8 cellular contexts compared by ENCODE assay signal in genomic region chr13:74134777-74135305, GRCh38. TPM values are rescaled to one million over a fixed set of nuclear protein-coding genes. Genes with fewer than 3 reads are reported as not detected.
A peak's percentile ranks its signal among the peaks of the same experiment; 100 is the strongest.
DNase-seq lines count a peak whose midpoint lies in the region; ATAC-seq and TF ChIP-seq lines count a peak whose summit lies in the region.

No MANE protein-coding gene starts in this region.

- H3K27me3 ChIP-seq in CD8-positive, alpha-beta T cell (ENCODE audit: insufficient read depth, low read length): no peaks in the 10 kb centered on the region
- H3K27me3 ChIP-seq in SK-N-SH (ENCODE audit: insufficient read depth) (no peaks in the 10 kb centered on the region), adrenal gland (no peaks in the 10 kb centered on the region), iPS-15b (ENCODE audit: control insufficient read depth, insufficient read depth, low read length) (peaks cover 15% of the 10 kb centered on the region)

- H3F3A ChIP-seq in SK-N-SH (replicated peaks; ENCODE audit: insufficient read depth): peaks cover 17% of the 10 kb centered on the region

- peak overlapping the region; percentile 83; the same call in 1 of the 2 replicates for H2AFZ ChIP-seq in SK-N-SH (ENCODE audit: low read depth)

- H3K4me3 Mint-ChIP-seq in CD8-positive, alpha-beta T cell: no peak overlapping the region

- H3K9me2 ChIP-seq in SK-N-SH: no peaks in the 10 kb centered on the region; the same call in 1 of the 2 replicates

- TF ChIP-seq EP300 in SK-N-SH (IDR thresholded peaks at IDR 0.05; ENCODE audit: borderline replicate concordance in 1 of 2, low read depth in 1 of 2, low read length in 1 of 2): no peak

- H3K27ac Mint-ChIP-seq in CD8-positive, alpha-beta T cell: peak overlapping the region; percentile 92

- CTCF ChIA-PET in CD8-positive, alpha-beta T cell (lab: Charles Lee): interaction anchor here (13.9 kb wide), 1 partner anchor 153 kb away, joined by 128 read pairs; no protein-coding TSS in a partner anchor
- CTCF ChIA-PET in SK-N-SH (lab: Yijun Ruan, JAX): interaction anchor here (1.2 to 4.6 kb wide), 3 partner anchors 153 to 367 kb away, joined by 4 to 23 read pairs (median 4); no protein-coding TSS in a partner anchor

- no CpG with 5 or more reads among the region's 60 CpGs for WGBS in SK-N-SH (ENCODE audit: low lambda C conversion rate)
- WGBS in adrenal gland, 4 donors: 0 to 1% (median 1%) methylated on average over 5 to 60 of the region's 60 CpGs

- peaks cover 23% of the 10 kb centered on the region for H3K4me1 ChIP-seq in CD8-positive, alpha-beta T cell (ENCODE audit: insufficient read depth, low read length)
- H3K4me1 ChIP-seq in SK-N-SH (ENCODE audit: control insufficient read depth in 1 of 2, insufficient read depth in 2 of 2, low read depth in 1 of 2, low read length in 1 of 2) (peaks cover 9 to 14% of the 10 kb centered on the region in 2 experiments; a peak in 3 of 4 replicates), adrenal gland (replicated peaks in 1 of 2) (peaks cover 0 to 16% of the 10 kb centered on the region in 2 donors), iPS-15b (ENCODE audit: control insufficient read depth, insufficient read depth, low read length) (no peaks in the 10 kb centered on the region)

- peak overlapping the region; percentile 98 for H3K9ac ChIP-seq in SK-N-SH
- H3K9ac ChIP-seq in iPS-15b (ENCODE audit: low read depth, low read length): peak overlapping the region; percentile 17

- peaks cover 17% of the 10 kb centered on the region for H3K36me3 Mint-ChIP-seq in CD8-positive, alpha-beta T cell

- peak; percentile 34 to 81 (median 65) for DNase-seq in CD8-positive, alpha-beta T cell
- peak; percentile 84 for DNase-seq in SK-N-SH
- peak in 5 of 7 donors; percentile 19 to 52 (median 31) for DNase-seq in adrenal gland
- DNase-seq in stimulated activated CD4-positive, alpha-beta T cell treated with anti-CD3 and anti-CD28 coated beads, Interleukin-12 subunit alpha, Interleukin-12 subunit beta, amount 100 ng/mL, for 4 hours: peak; percentile 58
- DNase-seq in G401 (ENCODE audit: low spot score): no peak

- H3K27me3 Mint-ChIP-seq in CD8-positive, alpha-beta T cell (ENCODE audit: low read depth): no peaks in the 10 kb centered on the region

- in situ Hi-C loops in G401 (cut with HindIII; ENCODE audit: low sequenced_read_pairs): no loop called here

- no peak for TF ChIP-seq RAD21 in SK-N-SH (IDR thresholded peaks at IDR 0.05; ENCODE audit: low read length)

- H3K36me3 ChIP-seq in CD8-positive, alpha-beta T cell (ENCODE audit: insufficient read depth, low read length): no peaks in the 10 kb centered on the region
- H3K36me3 ChIP-seq in SK-N-SH (replicated peaks in 1 of 2; ENCODE audit: control insufficient read depth in 1 of 2, insufficient read depth in 2 of 2, low read length in 1 of 2): no peaks in the 10 kb centered on the region
- no peaks in the 10 kb centered on the region for H3K36me3 ChIP-seq in adrenal gland (replicated peaks in 1 of 2)
- H3K36me3 ChIP-seq in iPS-15b (ENCODE audit: control insufficient read depth, insufficient read depth, low read length): no peaks in the 10 kb centered on the region

- H3K4me3 ChIP-seq in CD8-positive, alpha-beta T cell (ENCODE audit: low read depth, low read length): peak overlapping the region; percentile 73
- H3K4me3 ChIP-seq in SK-N-SH (ENCODE audit: low read depth in 2 of 2, low read length in 1 of 2): peak overlapping the region; percentile 84 to 88
- peak overlapping the region in 3 of 4 donors; percentile 48 to 97 (median 65) for H3K4me3 ChIP-seq in adrenal gland
- H3K4me3 ChIP-seq in iPS-15b (ENCODE audit: low read depth, low read length): peak overlapping the region; percentile 91

- no peak for TF ChIP-seq CTCF in CD8-positive, alpha-beta T cell (IDR thresholded peaks at IDR 0.05)
- TF ChIP-seq CTCF in SK-N-SH (IDR thresholded peaks at IDR 0.05) (no peak), adrenal gland (IDR thresholded peaks at IDR 0.05) (no peak)

- intact Hi-C loops in CD8-positive, alpha-beta T cell (cut with DNase I, micrococcal nuclease): loop anchor here (1.0 to 10.0 kb wide), 14 partner anchors 14 to 1408 kb away; partner anchors contain the start of genes BORA (in 1 of the 2), KLF5 (in 1 of the 2) and MZT1 (in 1 of the 2)
- intact Hi-C loops in adrenal gland (cut with DNase I): no loop called here

- H4K20me1 ChIP-seq in SK-N-SH (ENCODE audit: insufficient read depth): no peaks in the 10 kb centered on the region

- H3K79me2 ChIP-seq in SK-N-SH (ENCODE audit: insufficient read depth): peaks cover 40% of the 10 kb centered on the region

- H3K27ac ChIP-seq in CD8-positive, alpha-beta T cell (ENCODE audit: low read depth, low read length): peak overlapping the region; percentile 98
- H3K27ac ChIP-seq in SK-N-SH (ENCODE audit: low read depth in 2 of 2, low read length in 1 of 2) (peak overlapping the region; percentile 92 to 98), adrenal gland (peak overlapping the region in 4 of 5 donors; percentile 42 to 90 (median 74))

- no peak for TF ChIP-seq POLR2A in adrenal gland (IDR thresholded peaks at IDR 0.05)

- H3K4me1 Mint-ChIP-seq in CD8-positive, alpha-beta T cell (ENCODE audit: low read depth): peaks cover 24% of the 10 kb centered on the region

- ATAC-seq in CD8-positive, alpha-beta T cell: peak; percentile 12
- ATAC-seq in GM19463 (IDR thresholded peaks at IDR 0.05; ENCODE audit: unreplicated experiment) (peak; percentile 30), HG03565 (IDR thresholded peaks at IDR 0.05; ENCODE audit: unreplicated experiment) (peak; percentile 12)

- H3K4me2 ChIP-seq in SK-N-SH: peak overlapping the region; percentile 92; the same call in 1 of the 2 replicates

- H3K9me3 ChIP-seq in CD8-positive, alpha-beta T cell (ENCODE audit: low read length): no peaks in the 10 kb centered on the region
- H3K9me3 ChIP-seq in SK-N-SH (no peaks in the 10 kb centered on the region), adrenal gland (replicated peaks in 1 of 3) (no peaks in the 10 kb centered on the region), iPS-15b (ENCODE audit: control insufficient read depth, insufficient read depth, low read length) (no peaks in the 10 kb centered on the region)

- H3K9me3 Mint-ChIP-seq in CD8-positive, alpha-beta T cell: no peaks in the 10 kb centered on the region

- POLR2A ChIA-PET in CD8-positive, alpha-beta T cell (lab: Charles Lee): interaction anchor here (0.6 to 6.1 kb wide), 19 partner anchors 9 to 369 kb away, joined by 3 to 104 read pairs (median 4); no protein-coding TSS in a partner anchor
- POLR2A ChIA-PET in SK-N-SH (lab: Yijun Ruan, JAX): interaction anchor here (0.6 to 3.1 kb wide), 6 partner anchors 152 to 369 kb away, joined by 3 to 19 read pairs (median 6); no protein-coding TSS in a partner anchor

TF ChIP-seq in SK-N-SH, 30 proteins besides CTCF, POLR2A, EP300 and RAD21:
- no peak for TF ChIP-seq NRF1 (IDR thresholded peaks at IDR 0.05; ENCODE audit: low read depth, low read length)
- TF ChIP-seq CHD2 (IDR thresholded peaks at IDR 0.05; ENCODE audit: low read length, partially characterized antibody): no peak
- 0 out of 2 replicates have a peak, but pooled peaks have one; percentile 21 for TF ChIP-seq RXRA (IDR thresholded peaks at IDR 0.05; ENCODE audit: borderline replicate concordance, low read depth)
- TF ChIP-seq TEAD4 (IDR thresholded peaks at IDR 0.05; ENCODE audit: borderline replicate concordance, insufficient read depth): no peak
- no peak; the same call in 1 of the 2 replicates for TF ChIP-seq MAX (IDR thresholded peaks at IDR 0.05; ENCODE audit: low read depth)

RNA-seq across cellular contexts. Expression of gene KLF12, which starts 0.6 kb away (rescaled TPM):
- 10 to 100 TPM; 59.5 to 64.7 TPM for total RNA-seq in CD8-positive, alpha-beta T cell
- polyA plus RNA-seq in SK-N-SH (2012; rRNA removed) (2.4 and 3.1 TPM in 2 replicates), adrenal gland (1 to 10 TPM in 1 of 3 donors, under 1 TPM in 2; 0.77 to 1.6 (median 0.80) TPM)
- 3.2 and 3.3 TPM in 2 replicates for polyA plus RNA-seq in SK-N-SH (2012; cell fraction: cytosol; rRNA removed)
- polyA plus RNA-seq in SK-N-SH (2012; cell fraction: nucleus; rRNA removed): 4.3 and 6.0 TPM in 2 replicates
- total RNA-seq in adrenal gland: 10 to 100 TPM in 1 of 8 donors, 1 to 10 TPM in 7; 3.5 to 12.0 (median 4.7) TPM
- not detected in 2 replicates for total RNA-seq in G401 (2014; rRNA removed; shearing (Covaris generic))

Comparison
In these comparisons a context has a peak if more than half of its experiments do, and no peak if none do; other contexts are left out.
1. RNA of gene KLF12, which starts 0.6 kb away (total RNA-seq): 59.5 to 64.7 TPM in CD8-positive, alpha-beta T cell; 3.5 to 12.0 TPM in adrenal gland and not detected in G401; every median in the first group is over 4 times any median in the second.
2. intact Hi-C loops: an anchor here in CD8-positive, alpha-beta T cell (1.0 to 10.0 kb wide); none called in adrenal gland.
3. Peak in every context shown above with its lines, with median percentiles within 50 percentile points of each other: ATAC-seq, H3K27ac ChIP-seq and H3K4me3 ChIP-seq.